Comparison of ENCODE assay signal across 10 cellular contexts in the genomic region with DNA sequence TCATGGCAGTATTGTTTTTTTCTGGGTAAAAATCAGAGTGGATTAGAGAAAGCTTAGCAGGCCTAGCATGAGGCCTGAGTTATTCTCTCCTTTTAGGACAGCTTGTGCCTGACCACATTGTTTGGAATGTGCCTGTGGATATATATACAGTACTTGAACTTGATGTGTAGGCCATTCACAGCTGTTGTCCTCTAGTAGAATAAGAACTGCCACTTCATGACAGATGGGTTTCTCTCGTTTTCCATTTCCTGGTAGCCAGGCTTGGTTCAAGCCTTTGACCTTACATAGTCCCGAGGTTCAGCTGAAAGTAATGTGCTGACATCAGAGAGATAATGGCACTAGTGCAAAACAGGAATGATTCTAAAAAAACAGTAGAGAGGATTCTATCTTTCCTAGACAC.
DNase-seq lines count a peak whose midpoint lies in the region; ATAC-seq and TF ChIP-seq lines count a peak whose summit lies in the region.
"Had no signal": no experiment of that assay in that cellular context is flagged by ENCODE, and none has a peak within 500 bp of the region (broad histone marks: within the 10 kb centered on the region; RNA-seq: fewer than 3 reads in every experiment).

No MANE protein-coding gene starts in this region.

- H3K4me1 ChIP-seq in adipocyte (ENCODE audit: control insufficient read depth, insufficient read depth, low read length) (no peaks in the 10 kb centered on the region), upper lobe of left lung (peaks cover 0 to 11% (median 3%) of the 10 kb centered on the region in 4 donors)
- H3K4me1 ChIP-seq: ascending aorta, foreskin keratinocyte had no signal

- H3K27me3 ChIP-seq in adipocyte (replicated peaks; ENCODE audit: control insufficient read depth, insufficient read depth, low read length): no peaks in the 10 kb centered on the region
- H3K27me3 ChIP-seq in upper lobe of left lung: no peaks in the 10 kb centered on the region
- H3K27me3 ChIP-seq: ascending aorta, foreskin keratinocyte had no signal

- H3K27ac ChIP-seq in upper lobe of left lung: no peak overlapping the region
- H3K27ac ChIP-seq: ascending aorta, foreskin keratinocyte had no signal

- 20 to 22% methylated on average over 2 of the region's 2 CpGs for WGBS in upper lobe of left lung, 2 donors

- no peak overlapping the region for H3K9ac ChIP-seq in adipocyte (ENCODE audit: low read length)

- TF ChIP-seq EP300 in upper lobe of left lung (IDR thresholded peaks at IDR 0.05): peak in 1 of 4 donors; percentile 64

- TF ChIP-seq POLR2A in upper lobe of left lung (IDR thresholded peaks at IDR 0.05): no peak

- intact Hi-C loops in Right ventricle myocardium superior (cut with DNase I) (no loop called here), cardiac septum (cut with DNase I) (no loop called here)

- H3K9me3 ChIP-seq in adipocyte (ENCODE audit: control insufficient read depth, low read length) (no peaks in the 10 kb centered on the region), upper lobe of left lung (no peaks in the 10 kb centered on the region)
- H3K9me3 ChIP-seq: ascending aorta had no signal

- ATAC-seq in Right ventricle myocardium superior (ENCODE audit: poor library complexity) (peak; percentile 85), upper lobe of left lung (ENCODE audit: low FRiP score in 2 of 2) (peak; percentile 16 to 57), GM21723 (IDR thresholded peaks at IDR 0.05; ENCODE audit: unreplicated experiment) (no peak)
- ATAC-seq: foreskin keratinocyte had no signal

- DNase-seq in Right ventricle myocardium superior (no peak), cardiac septum (ENCODE audit: low spot score) (no peak), adipocyte (ENCODE audit: low read depth) (peak; percentile 74), iris pigment epithelial cell (ENCODE audit: low read depth) (peak; percentile 11), upper lobe of left lung (no peak), T-helper 9 cell (no peak), MV-4-11 (lab: John Stamatoyannopoulos, UW) (no peak)
- DNase-seq: foreskin keratinocyte had no signal

- TF ChIP-seq CTCF in upper lobe of left lung (IDR thresholded peaks at IDR 0.05): no peak

- no peak overlapping the region for H3K4me3 ChIP-seq in adipocyte (ENCODE audit: low read length)
- H3K4me3 ChIP-seq in upper lobe of left lung: no peak overlapping the region
- H3K4me3 ChIP-seq: ascending aorta had no signal

- H3K36me3 ChIP-seq in adipocyte (ENCODE audit: control insufficient read depth, insufficient read depth, low read length, severe bottlenecking) (no peaks in the 10 kb centered on the region), upper lobe of left lung (no peaks in the 10 kb centered on the region)
- H3K36me3 ChIP-seq: ascending aorta had no signal

Comparison
In these comparisons a context has a peak if more than half of its experiments do, and no peak if none do; other contexts are left out.
1. DNase-seq: peak in adipocyte (single experiment) and iris pigment epithelial cell (single experiment); none in Right ventricle myocardium superior (single experiment), cardiac septum (single experiment), upper lobe of left lung (0 of 2), T-helper 9 cell (single experiment) and MV-4-11 (single experiment).